Comparison of ENCODE assay signal across 16 cellular contexts in the genomic region with DNA sequence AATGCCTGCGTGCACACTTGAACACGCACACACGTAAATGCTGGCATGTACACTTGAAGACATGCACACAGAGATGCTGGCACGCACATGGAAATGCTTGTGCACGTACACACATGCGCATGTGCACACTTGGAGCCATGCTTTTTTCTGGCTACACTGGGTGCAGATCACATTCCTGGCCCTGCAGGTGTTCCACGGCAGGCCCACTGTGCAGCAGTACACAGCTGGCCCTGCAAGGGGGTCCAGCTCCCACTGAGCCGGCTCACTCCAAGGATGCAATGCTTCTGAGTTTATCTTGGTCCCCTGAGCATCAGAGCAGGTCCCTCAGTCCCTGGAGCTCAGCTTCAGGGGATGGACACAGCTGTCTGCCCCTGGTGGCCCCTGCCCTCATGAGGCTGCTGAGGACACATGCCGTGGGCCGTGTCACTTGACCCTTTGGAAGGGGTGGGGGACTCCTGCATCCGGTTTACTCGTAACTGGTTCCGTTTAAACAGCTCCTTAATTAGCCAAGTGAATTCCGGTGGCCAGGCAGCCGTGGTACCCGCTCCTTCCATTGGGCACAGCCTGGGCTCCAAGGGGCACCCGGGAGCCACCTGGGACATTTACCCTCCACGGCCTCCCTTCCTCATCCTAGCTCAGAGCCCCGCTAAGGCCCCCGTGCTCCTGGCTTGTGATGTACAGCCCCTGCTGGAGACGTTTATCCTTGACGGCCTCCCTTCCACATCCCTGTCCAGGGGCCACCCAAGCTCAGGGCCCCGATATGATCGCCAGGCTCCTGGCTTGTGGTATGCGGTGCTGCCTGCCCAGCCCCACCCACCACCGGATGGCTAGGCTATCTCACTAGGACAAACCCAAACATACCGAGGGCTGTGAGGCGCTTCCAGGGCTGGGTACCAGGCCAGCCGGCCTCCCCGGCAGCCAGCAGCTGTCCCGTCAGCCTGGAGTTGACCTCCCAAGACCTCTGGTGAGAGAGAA. TPM values are rescaled to one million over a fixed set of nuclear protein-coding genes. Genes with fewer than 3 reads are reported as not detected.
DNase-seq lines count a peak whose midpoint lies in the region; ATAC-seq and TF ChIP-seq lines count a peak whose summit lies in the region.
"Had no signal": no experiment of that assay in that cellular context is flagged by ENCODE, and none has a peak within 500 bp of the region (broad histone marks: within the 10 kb centered on the region; RNA-seq: fewer than 3 reads in every experiment).

No MANE protein-coding gene starts in this region.

- H3K36me3 ChIP-seq in RWPE2 (ENCODE audit: low read depth) = no peaks in the 10 kb centered on the region
- H3K36me3 ChIP-seq: BLaER1 treated with 17β-estradiol and CSF1 and Interleukin-3, amounts not matched to agents 10 nM and 100 nM had no signal

- no peaks in the 10 kb centered on the region for H3K36me3 Mint-ChIP-seq in activated CD4-positive, alpha-beta T cell treated with anti-CD3 and anti-CD28 coated beads for 36 hours (ENCODE audit: low read depth)

- no peak overlapping the region for H3K27ac ChIP-seq in RWPE2 (ENCODE audit: poor library complexity, severe bottlenecking)
- no peak overlapping the region for H3K27ac ChIP-seq in right cardiac atrium (ENCODE audit: low read length)
- H3K27ac ChIP-seq: BLaER1 treated with 17β-estradiol and CSF1 and Interleukin-3, amounts not matched to agents 10 nM and 100 nM had no signal

- no peaks in the 10 kb centered on the region for H3K4me1 Mint-ChIP-seq in activated CD4-positive, alpha-beta T cell treated with anti-CD3 and anti-CD28 coated beads for 36 hours

- CTCF ChIA-PET in activated CD4-positive, alpha-beta T cell treated with anti-CD3 and anti-CD28 coated beads for 36 hours (lab: Charles Lee) = interaction anchor here (1.0 kb wide), 1 partner anchor 79 kb away, joined by 3 read pairs; no protein-coding TSS in a partner anchor

- H3K4me1 ChIP-seq in RWPE2 (ENCODE audit: insufficient read depth, poor library complexity, severe bottlenecking) (no peaks in the 10 kb centered on the region), right cardiac atrium (ENCODE audit: control insufficient read depth, insufficient read depth, low read length) (no peaks in the 10 kb centered on the region)

- no peak overlapping the region for H3K4me3 Mint-ChIP-seq in activated CD4-positive, alpha-beta T cell treated with anti-CD3 and anti-CD28 coated beads for 36 hours
- H3K4me3 Mint-ChIP-seq: HFFc6 had no signal

- no peaks in the 10 kb centered on the region for H3K9me3 Mint-ChIP-seq in activated CD4-positive, alpha-beta T cell treated with anti-CD3 and anti-CD28 coated beads for 36 hours (ENCODE audit: low read depth)
- H3K9me3 Mint-ChIP-seq: HFFc6 had no signal

- H3K27ac Mint-ChIP-seq in activated CD4-positive, alpha-beta T cell treated with anti-CD3 and anti-CD28 coated beads for 36 hours = no peak overlapping the region
- H3K27ac Mint-ChIP-seq: HFFc6 had no signal

- H3K27me3 Mint-ChIP-seq in activated CD4-positive, alpha-beta T cell treated with anti-CD3 and anti-CD28 coated beads for 36 hours = peaks cover 2% of the 10 kb centered on the region

- no peak overlapping the region for H3K4me3 ChIP-seq in RWPE2 (ENCODE audit: severe bottlenecking)
- no peak overlapping the region for H3K4me3 ChIP-seq in right cardiac atrium (ENCODE audit: low read length)
- H3K4me3 ChIP-seq: BLaER1 treated with 17β-estradiol and CSF1 and Interleukin-3, amounts not matched to agents 10 nM and 100 nM had no signal

- H3K27me3 ChIP-seq in RWPE2 (ENCODE audit: insufficient read depth, poor library complexity, severe bottlenecking) (no peaks in the 10 kb centered on the region), right cardiac atrium (ENCODE audit: control insufficient read depth, insufficient read depth) (no peaks in the 10 kb centered on the region)

- peak; percentile 3 for DNase-seq in activated CD4-positive, alpha-beta T cell treated with anti-CD3 and anti-CD28 coated beads for 36 hours
- no peak for DNase-seq in activated CD4-positive, alpha-beta T cell treated with anti-CD3 and anti-CD28 coated beads for 4 hours
- DNase-seq in RWPE2 (ENCODE audit: low spot score) = peak; percentile 46
- peak in 2 of 3 donors; percentile 29 to 31 for DNase-seq in right cardiac atrium
- DNase-seq in posterior vena cava (ENCODE audit: low spot score) = peak; percentile 66
- DNase-seq in OCI-M2 (lab: John Stamatoyannopoulos, UW; ENCODE audit: unreplicated experiment) = no peak
- DNase-seq in SK-N-DZ (ENCODE audit: low spot score) = no peak
- DNase-seq in ACHN = no peak
- DNase-seq: DND-41, HFFc6, KG1, NCI-H1436, NCI-H2029, NCI-H82, SHP77 treated with DMSO at 0.1 percent for 48 hours had no signal

- 74% methylated on average over 31 of the region's 31 CpGs for WGBS in right cardiac atrium

- in situ Hi-C loops in ACHN (cut with HindIII; ENCODE audit: low pct_ligation_motif_present, low pct_unique_long_range_greater_than_20kb, low sequenced_read_pairs) = no loop called here

- POLR2A ChIA-PET in activated CD4-positive, alpha-beta T cell treated with anti-CD3 and anti-CD28 coated beads for 36 hours (lab: Charles Lee) = interaction anchor here (1.0 kb wide), 1 partner anchor 174 kb away, joined by 4 read pairs; no protein-coding TSS in a partner anchor

- no peak for TF ChIP-seq CTCF in RWPE2 (IDR thresholded peaks at IDR 0.05; ENCODE audit: poor library complexity, severe bottlenecking)

- ATAC-seq in activated CD4-positive, alpha-beta T cell treated with anti-CD3 and anti-CD28 coated beads for 36 hours = no peak
- ATAC-seq in RWPE2 (ENCODE audit: low read depth) (no peak), right cardiac atrium (peak in 1 of 2 donors; percentile 5)

- H3K9me3 ChIP-seq in RWPE2 (ENCODE audit: severe bottlenecking) (no peaks in the 10 kb centered on the region), right cardiac atrium (ENCODE audit: control insufficient read depth, low read length) (no peaks in the 10 kb centered on the region)
- H3K9me3 ChIP-seq: BLaER1 treated with 17β-estradiol and CSF1 and Interleukin-3, amounts not matched to agents 10 nM and 100 nM had no signal

- intact Hi-C loops in activated CD4-positive, alpha-beta T cell treated with anti-CD3 and anti-CD28 coated beads for 36 hours (cut with DNase I, micrococcal nuclease) = no loop called here
- intact Hi-C loops in right cardiac atrium (cut with DNase I) (loop anchor here in 1 of 4 donors (10.0 kb wide), 1 partner anchor 112 kb away; no protein-coding TSS in a partner anchor), posterior vena cava (cut with DNase I) (loop anchor here in 1 of 2 donors (10.0 kb wide), 1 partner anchor 262 kb away; no protein-coding TSS in a partner anchor)

RNA-seq across cellular contexts. Expression of a gene that starts 39.5 kb away (rescaled TPM):
- total RNA-seq in activated CD4-positive, alpha-beta T cell treated with anti-CD3 and anti-CD28 coated beads for 36 hours = 10 to 100 TPM; 15.0 to 15.2 TPM
- total RNA-seq in right cardiac atrium (10 to 100 TPM in 1 of 4 donors, 1 to 10 TPM in 3; 1.9 to 13.8 (median 5.6) TPM), posterior vena cava (1 to 10 TPM; 1.4 to 2.1 TPM)
- 11.0 TPM for polyA plus RNA-seq in right cardiac atrium
- polyA plus RNA-seq in SK-N-DZ (2014; cell fraction: cytosol; rRNA removed) = 107 and 116 TPM in 2 replicates
- 180 and 190 TPM in 2 replicates for polyA plus RNA-seq in SK-N-DZ (2014; cell fraction: nucleus; rRNA removed)

Comparison
In these comparisons a context has a peak if more than half of its experiments do, and no peak if none do; other contexts are left out.
1. DNase-seq: peak in activated CD4-positive, alpha-beta T cell treated with anti-CD3 and anti-CD28 coated beads for 36 hours (single experiment), RWPE2 (single experiment), right cardiac atrium (2 of 3) and posterior vena cava (single experiment); none in activated CD4-positive, alpha-beta T cell treated with anti-CD3 and anti-CD28 coated beads for 4 hours (0 of 2), OCI-M2 (single experiment), SK-N-DZ (single experiment) and ACHN (single experiment).